1 cellular context compared by ENCODE assay signal in genomic region chr20:40966103-40966502, GRCh38.
TF ChIP-seq lines count a peak whose summit lies in the region.

No MANE protein-coding gene starts in this region.

TF ChIP-seq in H1, 55 proteins besides CTCF, POLR2A, EP300 and RAD21 (continued from another document):
- TF ChIP-seq, protein P1, sequence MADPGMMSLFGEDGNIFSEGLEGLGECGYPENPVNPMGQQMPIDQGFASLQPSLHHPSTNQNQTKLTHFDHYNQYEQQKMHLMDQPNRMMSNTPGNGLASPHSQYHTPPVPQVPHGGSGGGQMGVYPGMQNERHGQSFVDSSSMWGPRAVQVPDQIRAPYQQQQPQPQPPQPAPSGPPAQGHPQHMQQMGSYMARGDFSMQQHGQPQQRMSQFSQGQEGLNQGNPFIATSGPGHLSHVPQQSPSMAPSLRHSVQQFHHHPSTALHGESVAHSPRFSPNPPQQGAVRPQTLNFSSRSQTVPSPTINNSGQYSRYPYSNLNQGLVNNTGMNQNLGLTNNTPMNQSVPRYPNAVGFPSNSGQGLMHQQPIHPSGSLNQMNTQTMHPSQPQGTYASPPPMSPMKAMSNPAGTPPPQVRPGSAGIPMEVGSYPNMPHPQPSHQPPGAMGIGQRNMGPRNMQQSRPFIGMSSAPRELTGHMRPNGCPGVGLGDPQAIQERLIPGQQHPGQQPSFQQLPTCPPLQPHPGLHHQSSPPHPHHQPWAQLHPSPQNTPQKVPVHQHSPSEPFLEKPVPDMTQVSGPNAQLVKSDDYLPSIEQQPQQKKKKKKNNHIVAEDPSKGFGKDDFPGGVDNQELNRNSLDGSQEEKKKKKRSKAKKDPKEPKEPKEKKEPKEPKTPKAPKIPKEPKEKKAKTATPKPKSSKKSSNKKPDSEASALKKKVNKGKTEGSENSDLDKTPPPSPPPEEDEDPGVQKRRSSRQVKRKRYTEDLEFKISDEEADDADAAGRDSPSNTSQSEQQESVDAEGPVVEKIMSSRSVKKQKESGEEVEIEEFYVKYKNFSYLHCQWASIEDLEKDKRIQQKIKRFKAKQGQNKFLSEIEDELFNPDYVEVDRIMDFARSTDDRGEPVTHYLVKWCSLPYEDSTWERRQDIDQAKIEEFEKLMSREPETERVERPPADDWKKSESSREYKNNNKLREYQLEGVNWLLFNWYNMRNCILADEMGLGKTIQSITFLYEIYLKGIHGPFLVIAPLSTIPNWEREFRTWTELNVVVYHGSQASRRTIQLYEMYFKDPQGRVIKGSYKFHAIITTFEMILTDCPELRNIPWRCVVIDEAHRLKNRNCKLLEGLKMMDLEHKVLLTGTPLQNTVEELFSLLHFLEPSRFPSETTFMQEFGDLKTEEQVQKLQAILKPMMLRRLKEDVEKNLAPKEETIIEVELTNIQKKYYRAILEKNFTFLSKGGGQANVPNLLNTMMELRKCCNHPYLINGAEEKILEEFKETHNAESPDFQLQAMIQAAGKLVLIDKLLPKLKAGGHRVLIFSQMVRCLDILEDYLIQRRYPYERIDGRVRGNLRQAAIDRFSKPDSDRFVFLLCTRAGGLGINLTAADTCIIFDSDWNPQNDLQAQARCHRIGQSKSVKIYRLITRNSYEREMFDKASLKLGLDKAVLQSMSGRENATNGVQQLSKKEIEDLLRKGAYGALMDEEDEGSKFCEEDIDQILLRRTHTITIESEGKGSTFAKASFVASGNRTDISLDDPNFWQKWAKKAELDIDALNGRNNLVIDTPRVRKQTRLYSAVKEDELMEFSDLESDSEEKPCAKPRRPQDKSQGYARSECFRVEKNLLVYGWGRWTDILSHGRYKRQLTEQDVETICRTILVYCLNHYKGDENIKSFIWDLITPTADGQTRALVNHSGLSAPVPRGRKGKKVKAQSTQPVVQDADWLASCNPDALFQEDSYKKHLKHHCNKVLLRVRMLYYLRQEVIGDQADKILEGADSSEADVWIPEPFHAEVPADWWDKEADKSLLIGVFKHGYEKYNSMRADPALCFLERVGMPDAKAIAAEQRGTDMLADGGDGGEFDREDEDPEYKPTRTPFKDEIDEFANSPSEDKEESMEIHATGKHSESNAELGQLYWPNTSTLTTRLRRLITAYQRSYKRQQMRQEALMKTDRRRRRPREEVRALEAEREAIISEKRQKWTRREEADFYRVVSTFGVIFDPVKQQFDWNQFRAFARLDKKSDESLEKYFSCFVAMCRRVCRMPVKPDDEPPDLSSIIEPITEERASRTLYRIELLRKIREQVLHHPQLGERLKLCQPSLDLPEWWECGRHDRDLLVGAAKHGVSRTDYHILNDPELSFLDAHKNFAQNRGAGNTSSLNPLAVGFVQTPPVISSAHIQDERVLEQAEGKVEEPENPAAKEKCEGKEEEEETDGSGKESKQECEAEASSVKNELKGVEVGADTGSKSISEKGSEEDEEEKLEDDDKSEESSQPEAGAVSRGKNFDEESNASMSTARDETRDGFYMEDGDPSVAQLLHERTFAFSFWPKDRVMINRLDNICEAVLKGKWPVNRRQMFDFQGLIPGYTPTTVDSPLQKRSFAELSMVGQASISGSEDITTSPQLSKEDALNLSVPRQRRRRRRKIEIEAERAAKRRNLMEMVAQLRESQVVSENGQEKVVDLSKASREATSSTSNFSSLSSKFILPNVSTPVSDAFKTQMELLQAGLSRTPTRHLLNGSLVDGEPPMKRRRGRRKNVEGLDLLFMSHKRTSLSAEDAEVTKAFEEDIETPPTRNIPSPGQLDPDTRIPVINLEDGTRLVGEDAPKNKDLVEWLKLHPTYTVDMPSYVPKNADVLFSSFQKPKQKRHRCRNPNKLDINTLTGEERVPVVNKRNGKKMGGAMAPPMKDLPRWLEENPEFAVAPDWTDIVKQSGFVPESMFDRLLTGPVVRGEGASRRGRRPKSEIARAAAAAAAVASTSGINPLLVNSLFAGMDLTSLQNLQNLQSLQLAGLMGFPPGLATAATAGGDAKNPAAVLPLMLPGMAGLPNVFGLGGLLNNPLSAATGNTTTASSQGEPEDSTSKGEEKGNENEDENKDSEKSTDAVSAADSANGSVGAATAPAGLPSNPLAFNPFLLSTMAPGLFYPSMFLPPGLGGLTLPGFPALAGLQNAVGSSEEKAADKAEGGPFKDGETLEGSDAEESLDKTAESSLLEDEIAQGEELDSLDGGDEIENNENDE (IDR thresholded peaks at IDR 0.05; ENCODE audit: insufficient replicate concordance, low read length), result no peak
- TF ChIP-seq HDAC2 (IDR thresholded peaks at IDR 0.05; ENCODE audit: borderline replicate concordance in 1 of 2, low read depth in 2 of 2, low read length in 2 of 2) (no peak), ASH2L (IDR thresholded peaks at IDR 0.05; ENCODE audit: low read length) (no peak), SP2 (IDR thresholded peaks at IDR 0.05; ENCODE audit: low read length) (no peak), JUND (IDR thresholded peaks at IDR 0.05; ENCODE audit: low read length) (no peak), JUN (IDR thresholded peaks at IDR 0.05; ENCODE audit: low read depth, low read length) (no peak), HDAC6 (IDR thresholded peaks at IDR 0.05; ENCODE audit: low read depth, low read length) (no peak), SIRT6 (IDR thresholded peaks at IDR 0.05; ENCODE audit: low read length) (no peak), EGR1 (IDR thresholded peaks at IDR 0.05; ENCODE audit: borderline replicate concordance, low read depth, low read length) (no peak), GTF2F1 (IDR thresholded peaks at IDR 0.05; ENCODE audit: borderline replicate concordance, low read depth, low read length) (no peak), CREB1 (IDR thresholded peaks at IDR 0.05) (no peak), MAFK (IDR thresholded peaks at IDR 0.05; ENCODE audit: low read depth, low read length) (no peak), SIX5 (IDR thresholded peaks at IDR 0.05; ENCODE audit: low read depth, low read length) (no peak)
- TF ChIP-seq, protein P2, sequence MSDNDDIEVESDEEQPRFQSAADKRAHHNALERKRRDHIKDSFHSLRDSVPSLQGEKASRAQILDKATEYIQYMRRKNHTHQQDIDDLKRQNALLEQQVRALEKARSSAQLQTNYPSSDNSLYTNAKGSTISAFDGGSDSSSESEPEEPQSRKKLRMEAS (IDR thresholded peaks at IDR 0.05), result no peak
- TF ChIP-seq, protein P3, sequence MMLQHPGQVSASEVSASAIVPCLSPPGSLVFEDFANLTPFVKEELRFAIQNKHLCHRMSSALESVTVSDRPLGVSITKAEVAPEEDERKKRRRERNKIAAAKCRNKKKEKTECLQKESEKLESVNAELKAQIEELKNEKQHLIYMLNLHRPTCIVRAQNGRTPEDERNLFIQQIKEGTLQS (IDR thresholded peaks at IDR 0.05; ENCODE audit: insufficient read depth, low read depth, low read length), result no peak
